Comparison of ENCODE assay signal across 3 cellular contexts in the genomic region with DNA sequence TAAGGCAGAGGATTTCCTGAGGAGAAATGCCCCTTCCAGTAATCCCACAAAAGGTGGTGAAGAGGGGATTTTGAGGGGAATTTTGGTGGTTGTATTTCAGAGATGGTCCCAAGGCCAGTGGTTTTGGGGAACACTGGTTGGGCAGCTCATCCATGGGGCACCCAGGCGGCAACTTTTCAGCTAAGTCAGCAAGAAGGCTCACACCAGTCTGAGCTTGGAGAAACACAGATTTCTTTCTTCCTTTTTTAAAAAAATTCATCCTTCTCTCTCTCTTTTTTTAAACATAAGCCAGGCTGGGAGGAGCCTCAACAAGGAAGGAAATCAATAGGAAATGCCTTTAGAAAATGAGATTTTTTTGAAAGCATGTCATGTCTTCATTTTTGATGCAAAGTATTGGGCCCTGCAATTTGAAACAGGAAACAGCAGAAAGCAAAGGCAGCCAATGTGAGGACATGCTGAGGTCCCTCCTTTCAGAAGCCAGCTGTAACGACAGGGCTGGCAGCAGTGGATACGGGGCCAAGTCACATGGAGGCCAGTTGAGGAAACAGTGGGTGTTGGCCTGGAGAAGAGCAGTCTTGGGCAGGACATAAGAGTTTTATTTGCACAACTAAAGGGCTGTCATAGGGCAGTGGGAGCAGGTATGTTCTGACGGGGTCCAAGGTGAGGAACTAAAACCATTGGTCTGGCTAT.
TF ChIP-seq lines count a peak whose summit lies in the region.

No MANE protein-coding gene starts in this region.

TF ChIP-seq in H1, 55 proteins besides CTCF, POLR2A, EP300 and RAD21:
- TF ChIP-seq MAFK (IDR thresholded peaks at IDR 0.05; ENCODE audit: low read depth, low read length): 0 out of 2 replicates have a peak, but pooled peaks have one; percentile 11
- no peak for TF ChIP-seq BCL11A (IDR thresholded peaks at IDR 0.05; ENCODE audit: low read depth in 2 of 2, low read length in 2 of 2)
TF ChIP-seq in H1: peak in this region for 1.

TF ChIP-seq in HepG2, 621 proteins besides CTCF, POLR2A, EP300 and RAD21:
- TF ChIP-seq ZNF224 (CRISPR knock-in tag; IDR thresholded peaks at IDR 0.05): no peak
- TF ChIP-seq, protein P1, sequence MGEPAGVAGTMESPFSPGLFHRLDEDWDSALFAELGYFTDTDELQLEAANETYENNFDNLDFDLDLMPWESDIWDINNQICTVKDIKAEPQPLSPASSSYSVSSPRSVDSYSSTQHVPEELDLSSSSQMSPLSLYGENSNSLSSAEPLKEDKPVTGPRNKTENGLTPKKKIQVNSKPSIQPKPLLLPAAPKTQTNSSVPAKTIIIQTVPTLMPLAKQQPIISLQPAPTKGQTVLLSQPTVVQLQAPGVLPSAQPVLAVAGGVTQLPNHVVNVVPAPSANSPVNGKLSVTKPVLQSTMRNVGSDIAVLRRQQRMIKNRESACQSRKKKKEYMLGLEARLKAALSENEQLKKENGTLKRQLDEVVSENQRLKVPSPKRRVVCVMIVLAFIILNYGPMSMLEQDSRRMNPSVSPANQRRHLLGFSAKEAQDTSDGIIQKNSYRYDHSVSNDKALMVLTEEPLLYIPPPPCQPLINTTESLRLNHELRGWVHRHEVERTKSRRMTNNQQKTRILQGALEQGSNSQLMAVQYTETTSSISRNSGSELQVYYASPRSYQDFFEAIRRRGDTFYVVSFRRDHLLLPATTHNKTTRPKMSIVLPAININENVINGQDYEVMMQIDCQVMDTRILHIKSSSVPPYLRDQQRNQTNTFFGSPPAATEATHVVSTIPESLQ (CRISPR knock-in tag; conservative IDR thresholded peaks at IDR 0.05): no peak
- TF ChIP-seq NFYC (CRISPR knock-in tag; IDR thresholded peaks at IDR 0.05): no peak
- no peak for TF ChIP-seq ZNF614 (CRISPR knock-in tag; IDR thresholded peaks at IDR 0.05; ENCODE audit: borderline replicate concordance)
- TF ChIP-seq ZNF350 (CRISPR knock-in tag; IDR thresholded peaks at IDR 0.05; ENCODE audit: borderline replicate concordance, low read depth): no peak
- TF ChIP-seq CBX2 (IDR thresholded peaks at IDR 0.05; ENCODE audit: low read depth, low read length): no peak
- TF ChIP-seq CBX2 (CRISPR knock-in tag; IDR thresholded peaks at IDR 0.05; ENCODE audit: low read depth): no peak
- TF ChIP-seq MAFK (conservative IDR thresholded peaks at IDR 0.05 in 1 of 2, IDR thresholded peaks at IDR 0.05 in 1 of 2; ENCODE audit: low read length in 2 of 2): peak; percentile 39 to 56
- TF ChIP-seq MAFF (IDR thresholded peaks at IDR 0.05; ENCODE audit: low read depth, low read length): peak; percentile 32; the same call in 1 of the 2 replicates
TF ChIP-seq in HepG2: peak in this region for 2.

TF ChIP-seq in SK-N-SH, 30 proteins besides CTCF, POLR2A, EP300 and RAD21:
- TF ChIP-seq NRF1 (IDR thresholded peaks at IDR 0.05; ENCODE audit: low read depth, low read length) (no peak), TCF12 (IDR thresholded peaks at IDR 0.05) (no peak), NFIC (IDR thresholded peaks at IDR 0.05; ENCODE audit: borderline replicate concordance) (no peak), YY1 (IDR thresholded peaks at IDR 0.05; ENCODE audit: low read depth) (no peak), EZH2phosphoT487 (IDR thresholded peaks at IDR 0.05; ENCODE audit: borderline replicate concordance, low read depth) (no peak)
- TF ChIP-seq, protein P2, sequence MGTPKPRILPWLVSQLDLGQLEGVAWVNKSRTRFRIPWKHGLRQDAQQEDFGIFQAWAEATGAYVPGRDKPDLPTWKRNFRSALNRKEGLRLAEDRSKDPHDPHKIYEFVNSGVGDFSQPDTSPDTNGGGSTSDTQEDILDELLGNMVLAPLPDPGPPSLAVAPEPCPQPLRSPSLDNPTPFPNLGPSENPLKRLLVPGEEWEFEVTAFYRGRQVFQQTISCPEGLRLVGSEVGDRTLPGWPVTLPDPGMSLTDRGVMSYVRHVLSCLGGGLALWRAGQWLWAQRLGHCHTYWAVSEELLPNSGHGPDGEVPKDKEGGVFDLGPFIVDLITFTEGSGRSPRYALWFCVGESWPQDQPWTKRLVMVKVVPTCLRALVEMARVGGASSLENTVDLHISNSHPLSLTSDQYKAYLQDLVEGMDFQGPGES (IDR thresholded peaks at IDR 0.05; ENCODE audit: low read depth, low read length): no peak
